ENCODE assay signal across 17 cellular contexts in the genomic region with DNA sequence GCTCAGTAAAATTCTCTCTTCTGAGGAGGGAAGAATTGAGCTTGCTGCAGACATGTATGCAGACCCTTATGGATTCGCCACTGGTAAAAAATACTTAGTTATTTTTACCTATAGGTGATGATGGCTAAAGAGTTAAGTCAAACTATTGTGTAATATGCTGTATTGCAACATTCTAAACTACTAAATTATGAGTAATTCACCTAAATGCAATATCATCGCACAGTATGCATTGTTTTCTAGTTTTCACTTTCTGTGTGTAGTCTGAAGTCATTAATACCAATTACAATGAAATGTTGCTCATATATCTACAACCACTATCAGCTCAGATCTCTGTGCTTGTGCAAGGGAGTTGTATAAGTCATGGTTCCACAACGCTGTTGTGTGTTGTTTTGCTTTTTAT. TPM values are rescaled to one million over a fixed set of nuclear protein-coding genes. Genes with fewer than 3 reads are reported as not detected.
DNase-seq lines count a peak whose midpoint lies in the region; ATAC-seq and TF ChIP-seq lines count a peak whose summit lies in the region.
"Had no signal": no experiment of that assay in that cellular context is flagged by ENCODE, and none has a peak within 500 bp of the region (broad histone marks: within the 10 kb centered on the region; RNA-seq: fewer than 3 reads in every experiment).

No MANE protein-coding gene starts in this region.

- no peak overlapping the region for H2AFZ ChIP-seq in GM23338
- H2AFZ ChIP-seq: PC-9 had no signal

- H3K27ac Mint-ChIP-seq in GM23338 (peak overlapping the region; percentile 48; the same call in 1 of the 2 replicates), natural killer cell (no peak overlapping the region)
- H3K27ac Mint-ChIP-seq: T-cell had no signal

- no peak overlapping the region for H3K4me2 ChIP-seq in GM23338
- H3K4me2 ChIP-seq: PC-9 had no signal

- TF ChIP-seq CTCF in GM23338 (conservative IDR thresholded peaks at IDR 0.05; ENCODE audit: low read depth in 2 of 2): no peak
- TF ChIP-seq CTCF in RWPE2 (IDR thresholded peaks at IDR 0.05; ENCODE audit: poor library complexity, severe bottlenecking): no peak
- no peak for TF ChIP-seq CTCF in natural killer cell (IDR thresholded peaks at IDR 0.05)
- TF ChIP-seq CTCF in GM10248 (IDR thresholded peaks at IDR 0.05; ENCODE audit: control extremely low read depth, extremely low read depth, low read depth, missing control alignments): no peak

- no peaks in the 10 kb centered on the region for H3K79me2 ChIP-seq in GM23338 (replicated peaks; ENCODE audit: insufficient read depth)

- peaks cover 12% of the 10 kb centered on the region; the same call in 2 of the 3 replicates for H3K4me1 Mint-ChIP-seq in GM23338
- no peaks in the 10 kb centered on the region for H3K4me1 Mint-ChIP-seq in natural killer cell
- H3K4me1 Mint-ChIP-seq: T-cell had no signal

- H3K36me3 Mint-ChIP-seq in GM23338 (ENCODE audit: low read depth) (no peaks in the 10 kb centered on the region), natural killer cell (no peaks in the 10 kb centered on the region)
- H3K36me3 Mint-ChIP-seq: T-cell had no signal

- H3K4me3 ChIP-seq in GM23338 (no peak overlapping the region), RWPE2 (ENCODE audit: severe bottlenecking) (no peak overlapping the region)
- H3K4me3 ChIP-seq: PC-9 had no signal

- peaks cover 3% of the 10 kb centered on the region for H3K27me3 Mint-ChIP-seq in GM23338 (ENCODE audit: insufficient read depth, low read depth, poor library complexity)
- H3K27me3 Mint-ChIP-seq in natural killer cell (ENCODE audit: low read depth in 2 of 2): no peaks in the 10 kb centered on the region
- H3K27me3 Mint-ChIP-seq: T-cell had no signal

- ATAC-seq in GM23338 (no peak), RWPE2 (ENCODE audit: low read depth) (peak; percentile 68), natural killer cell (no peak), HG02885 (IDR thresholded peaks at IDR 0.05; ENCODE audit: poor library complexity, unreplicated experiment) (no peak)
- ATAC-seq: T-cell had no signal

- POLR2A ChIA-PET in GM10248 (lab: Yijun Ruan, JAX): no interaction called here

- H3K36me3 ChIP-seq in GM23338 (ENCODE audit: insufficient read depth): no peaks in the 10 kb centered on the region
- H3K36me3 ChIP-seq in RWPE2 (ENCODE audit: low read depth): no peaks in the 10 kb centered on the region

- no peak for TF ChIP-seq RAD21 in Ishikawa (IDR thresholded peaks at IDR 0.05; ENCODE audit: low read depth)

- H3K27ac ChIP-seq in GM23338 (ENCODE audit: low read depth) (no peak overlapping the region), RWPE2 (ENCODE audit: poor library complexity, severe bottlenecking) (no peak overlapping the region), epithelial cell of prostate (no peak overlapping the region)
- H3K27ac ChIP-seq: C4-2B, HL-60, PC-9 had no signal

- CTCF ChIA-PET in GM10248 (lab: Yijun Ruan, JAX): no interaction called here

- no peaks in the 10 kb centered on the region for H4K20me1 ChIP-seq in GM23338 (replicated peaks; ENCODE audit: insufficient read depth)

- H3K27me3 ChIP-seq in GM23338 (ENCODE audit: insufficient read depth) (no peaks in the 10 kb centered on the region), RWPE2 (ENCODE audit: insufficient read depth, poor library complexity, severe bottlenecking) (no peaks in the 10 kb centered on the region)

- no peaks in the 10 kb centered on the region for H3K9me2 ChIP-seq in GM23338 (ENCODE audit: insufficient read depth)

- H3K9me3 ChIP-seq in RWPE2 (ENCODE audit: severe bottlenecking): no peaks in the 10 kb centered on the region

- H3K4me3 Mint-ChIP-seq in GM23338: no peak overlapping the region
- no peak overlapping the region for H3K4me3 Mint-ChIP-seq in natural killer cell
- H3K4me3 Mint-ChIP-seq: T-cell had no signal

- TF ChIP-seq EP300 in Ishikawa (IDR thresholded peaks at IDR 0.05; ENCODE audit: borderline replicate concordance): no peak

- H3K4me1 ChIP-seq in GM23338 (ENCODE audit: insufficient read depth): 0 out of 2 replicates have a peak, but pooled peaks cover 3% of the 10 kb centered on the region
- peaks cover 8% of the 10 kb centered on the region for H3K4me1 ChIP-seq in RWPE2 (ENCODE audit: insufficient read depth, poor library complexity, severe bottlenecking)

- intact Hi-C loops in natural killer cell (cut with micrococcal nuclease): no loop called here

- H3K9me3 Mint-ChIP-seq in GM23338 (no peaks in the 10 kb centered on the region; the same call in 2 of the 3 replicates), natural killer cell (peaks cover 2 to 4% of the 10 kb centered on the region in 2 donors)

- DNase-seq in GM23338 (ENCODE audit: low spot score) (no peak), RWPE2 (ENCODE audit: low spot score) (no peak), epithelial cell of prostate (ENCODE audit: low read depth, low spot score) (peak; percentile 52), natural killer cell (no peak), GM10248 (ENCODE audit: extremely low spot score) (no peak), SHP77 treated with DMSO at 0.1 percent for 48 hours (lab: John Stamatoyannopoulos, UW) (no peak)
- DNase-seq: NCI-H1436, NCI-H2029 treated with DMSO at 0.1 percent for 48 hours, NCI-H2171 treated with DMSO at 0.1 percent for 48 hours, NCI-H748 treated with DMSO at 0.1 percent for 48 hours, PC-9, T-cell had no signal

- H3F3A ChIP-seq in GM23338 (replicated peaks; ENCODE audit: low read depth): no peaks in the 10 kb centered on the region

TF ChIP-seq in GM23338, 12 proteins besides CTCF, POLR2A, EP300 and RAD21:
- no peak for TF ChIP-seq ETS1 (IDR thresholded peaks at IDR 0.05)

TF ChIP-seq in Ishikawa, 13 proteins besides CTCF, POLR2A, EP300 and RAD21:
- no peak for TF ChIP-seq NFIC (IDR thresholded peaks at IDR 0.05)
- TF ChIP-seq CEBPB (IDR thresholded peaks at IDR 0.05): peak; percentile 93
TF ChIP-seq in Ishikawa: peak in this region for 1.

RNA-seq across cellular contexts. Expression of gene ROBO2, which starts 48.7 kb away (rescaled TPM):
- 4.3 and 7.8 TPM in 2 replicates for total RNA-seq in GM23338 (2014; rRNA removed; shearing (Covaris generic))
- 1.1 and 1.5 TPM in 2 replicates for polyA plus RNA-seq in GM23338 (2016; fragmentation: Nextera tagmentation; extraction: Ambion mirVana)
- total RNA-seq in natural killer cell: not detected
- total RNA-seq: Daoy, T-cell had no signal
